21 cellular contexts compared by ENCODE assay signal in the genomic region with DNA sequence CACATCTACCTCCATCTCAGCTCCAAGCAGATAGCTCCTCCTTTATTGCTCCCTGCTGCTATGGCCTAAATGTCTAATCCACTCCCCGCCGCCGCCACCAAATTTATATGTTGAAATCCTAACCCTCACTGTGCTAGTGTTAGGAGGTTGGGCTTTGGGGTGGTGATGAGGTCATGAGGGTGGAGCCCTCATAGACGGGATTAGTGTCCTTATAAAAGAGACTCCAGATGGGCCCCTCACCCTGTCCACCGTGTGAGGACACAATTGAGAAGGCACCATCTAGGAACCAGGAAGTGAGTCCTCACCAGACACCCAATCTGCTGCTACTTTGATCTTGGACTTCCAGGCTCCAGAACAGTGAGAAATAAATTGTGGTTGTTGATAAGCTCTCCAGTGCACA. TPM values are rescaled to one million over a fixed set of nuclear protein-coding genes. Genes with fewer than 3 reads are reported as not detected.
DNase-seq lines count a peak whose midpoint lies in the region; ATAC-seq, FAIRE-seq and TF ChIP-seq lines count a peak whose summit lies in the region.
"Had no signal": no experiment of that assay in that cellular context is flagged by ENCODE, and none has a peak within 500 bp of the region (broad histone marks: within the 10 kb centered on the region; RNA-seq: fewer than 3 reads in every experiment).

No MANE protein-coding gene starts in this region.

- no peak overlapping the region for H2AFZ ChIP-seq in astrocyte (ENCODE audit: low read depth, low read length)

- H3K27me3 Mint-ChIP-seq in astrocyte (ENCODE audit: low read depth, unreplicated experiment), result peaks cover 4% of the 10 kb centered on the region
- H3K27me3 Mint-ChIP-seq in nephron (ENCODE audit: low read depth), result peaks cover 7% of the 10 kb centered on the region
- H3K27me3 Mint-ChIP-seq in CD4-positive, alpha-beta T cell, result no peaks in the 10 kb centered on the region
- no peaks in the 10 kb centered on the region for H3K27me3 Mint-ChIP-seq in CD8-positive, alpha-beta T cell (ENCODE audit: low read depth)
- H3K27me3 Mint-ChIP-seq: CD4-positive, alpha-beta memory T cell had no signal

- no peaks in the 10 kb centered on the region for H3K27me3 ChIP-seq in astrocyte (ENCODE audit: insufficient read depth, low read length)
- no peaks in the 10 kb centered on the region for H3K27me3 ChIP-seq in CD4-positive, alpha-beta T cell (ENCODE audit: control insufficient read depth, insufficient read depth, low read length)
- H3K27me3 ChIP-seq in CD8-positive, alpha-beta T cell (ENCODE audit: insufficient read depth, low read length), result no peaks in the 10 kb centered on the region

- H3K9me3 Mint-ChIP-seq in astrocyte (ENCODE audit: unreplicated experiment) (no peaks in the 10 kb centered on the region), nephron (peaks cover 6% of the 10 kb centered on the region)
- H3K9me3 Mint-ChIP-seq in CD4-positive, alpha-beta T cell, result no peaks in the 10 kb centered on the region
- no peaks in the 10 kb centered on the region for H3K9me3 Mint-ChIP-seq in CD8-positive, alpha-beta T cell
- H3K9me3 Mint-ChIP-seq: CD4-positive, alpha-beta memory T cell had no signal

- H3K79me2 ChIP-seq in astrocyte (ENCODE audit: insufficient read depth, low read length), result no peaks in the 10 kb centered on the region

- TF ChIP-seq POLR2A in A549 (IDR thresholded peaks at IDR 0.05; ENCODE audit: low read length), result no peak

- H3K4me2 ChIP-seq in A549, result no peak overlapping the region
- no peak overlapping the region for H3K4me2 ChIP-seq in astrocyte (ENCODE audit: low read length)

- peaks cover 15% of the 10 kb centered on the region for H3K4me1 Mint-ChIP-seq in astrocyte (ENCODE audit: low read depth, unreplicated experiment)
- H3K4me1 Mint-ChIP-seq in nephron, result peaks cover 22% of the 10 kb centered on the region
- peaks cover 50% of the 10 kb centered on the region for H3K4me1 Mint-ChIP-seq in CD4-positive, alpha-beta T cell (ENCODE audit: low read depth)
- peaks cover 47% of the 10 kb centered on the region for H3K4me1 Mint-ChIP-seq in CD8-positive, alpha-beta T cell (ENCODE audit: low read depth)

- no peak for TF ChIP-seq CTCF in A549 (IDR thresholded peaks at IDR 0.05)
- TF ChIP-seq CTCF in astrocyte (IDR thresholded peaks at IDR 0.05; ENCODE audit: insufficient read depth, low read depth, low read length), result no peak
- TF ChIP-seq CTCF in nephron (IDR thresholded peaks at IDR 0.05; ENCODE audit: unreplicated experiment in 3 of 3), result no peak
- no peak for TF ChIP-seq CTCF in CD4-positive, alpha-beta T cell (IDR thresholded peaks at IDR 0.05)
- no peak for TF ChIP-seq CTCF in CD8-positive, alpha-beta T cell (IDR thresholded peaks at IDR 0.05)

- in situ Hi-C loops in Caki2 (cut with HindIII; ENCODE audit: low pct_unique_long_range_greater_than_20kb, low sequenced_read_pairs), result no loop called here

- H3K27ac ChIP-seq in A549 (peak overlapping the region; percentile 49 to 95; a peak in 5 of 6 replicates), astrocyte (ENCODE audit: low read depth, low read length) (no peak overlapping the region)
- no peak overlapping the region for H3K27ac ChIP-seq in CD4-positive, alpha-beta T cell (ENCODE audit: low read depth, low read length)
- H3K27ac ChIP-seq in CD8-positive, alpha-beta T cell (ENCODE audit: low read depth, low read length), result no peak overlapping the region
- H3K27ac ChIP-seq: C4-2B had no signal

- no peak for ATAC-seq in A549
- no peak for ATAC-seq in CD4-positive, alpha-beta T cell (ENCODE audit: poor library complexity)
- no peak for ATAC-seq in CD8-positive, alpha-beta T cell
- ATAC-seq: GM12878 had no signal

- peak overlapping the region; percentile 41 for H3K27ac Mint-ChIP-seq in astrocyte (ENCODE audit: unreplicated experiment)
- H3K27ac Mint-ChIP-seq in nephron, result peak overlapping the region in 2 of 3 experiments; percentile 31
- no peak overlapping the region for H3K27ac Mint-ChIP-seq in CD4-positive, alpha-beta T cell
- H3K27ac Mint-ChIP-seq in CD8-positive, alpha-beta T cell, result no peak overlapping the region
- H3K27ac Mint-ChIP-seq: H9 had no signal

- POLR2A ChIA-PET in A549 (lab: Yijun Ruan, JAX), result no interaction called here
- POLR2A ChIA-PET in CD4-positive, alpha-beta T cell (lab: Charles Lee), result no interaction called here
- POLR2A ChIA-PET in CD8-positive, alpha-beta T cell (lab: Charles Lee), result interaction anchor here (1.3 kb wide), 1 partner anchor 13 kb away, joined by 3 read pairs; a partner anchor contains a TSS

- CTCF ChIA-PET in A549 (lab: Yijun Ruan, JAX), result interaction anchor here (0.7 to 2.3 kb wide), 8 partner anchors 10 to 206 kb away, joined by 3 to 10 read pairs (median 4); a partner anchor contains a TSS
- CTCF ChIA-PET in CD4-positive, alpha-beta T cell (lab: Charles Lee), result no interaction called here
- CTCF ChIA-PET in CD8-positive, alpha-beta T cell (lab: Charles Lee), result interaction anchor here (0.6 to 2.5 kb wide), 3 partner anchors 32 to 174 kb away, joined by 4 to 7 read pairs (median 6); no protein-coding TSS in a partner anchor

- H3K9me3 ChIP-seq in A549 (no peaks in the 10 kb centered on the region; the same call in 2 of the 3 replicates), astrocyte (ENCODE audit: insufficient read depth, low read depth, low read length) (no peaks in the 10 kb centered on the region)
- H3K9me3 ChIP-seq in CD4-positive, alpha-beta T cell (ENCODE audit: control insufficient read depth, low read length), result no peaks in the 10 kb centered on the region
- no peaks in the 10 kb centered on the region for H3K9me3 ChIP-seq in CD8-positive, alpha-beta T cell (ENCODE audit: low read length)

- H3K4me3 ChIP-seq in A549 (no peak overlapping the region), astrocyte (ENCODE audit: insufficient read depth, low read depth, low read length) (no peak overlapping the region)
- H3K4me3 ChIP-seq in CD8-positive, alpha-beta T cell (ENCODE audit: low read depth, low read length), result no peak overlapping the region
- H3K4me3 ChIP-seq: GM12878 had no signal

- H3K4me1 ChIP-seq in A549, result peaks cover 37% of the 10 kb centered on the region
- H3K4me1 ChIP-seq in astrocyte (ENCODE audit: insufficient read depth, low read length), result peaks cover 13% of the 10 kb centered on the region
- H3K4me1 ChIP-seq in CD8-positive, alpha-beta T cell (ENCODE audit: insufficient read depth, low read length), result peaks cover 42% of the 10 kb centered on the region

- no peaks in the 10 kb centered on the region for H4K20me1 ChIP-seq in astrocyte (ENCODE audit: insufficient read depth, low read length)

- intact Hi-C loops in CD4-positive, alpha-beta T cell (cut with DNase I, micrococcal nuclease), result no loop called here
- intact Hi-C loops in CD8-positive, alpha-beta T cell (cut with DNase I, micrococcal nuclease), result no loop called here

- H3K36me3 ChIP-seq in astrocyte (ENCODE audit: insufficient read depth, low read length), result no peaks in the 10 kb centered on the region
- H3K36me3 ChIP-seq in CD8-positive, alpha-beta T cell (ENCODE audit: insufficient read depth, low read length), result no peaks in the 10 kb centered on the region

- WGBS in A549 (ENCODE audit: missing lambda C conversion rate), result 90% methylated on average over 5 of the region's 5 CpGs

- no peaks in the 10 kb centered on the region for H3K36me3 Mint-ChIP-seq in astrocyte (ENCODE audit: low read depth, unreplicated experiment)
- peaks cover 6% of the 10 kb centered on the region for H3K36me3 Mint-ChIP-seq in nephron (ENCODE audit: low read depth)
- no peaks in the 10 kb centered on the region for H3K36me3 Mint-ChIP-seq in CD4-positive, alpha-beta T cell (ENCODE audit: low read depth)
- no peaks in the 10 kb centered on the region for H3K36me3 Mint-ChIP-seq in CD8-positive, alpha-beta T cell
- H3K36me3 Mint-ChIP-seq: CD4-positive, alpha-beta memory T cell had no signal

- FAIRE-seq in A549 (lab: Jason Lieb, UNC), result no peak
- no peak for FAIRE-seq in astrocyte (lab: Jason Lieb, UNC)
- FAIRE-seq: A204.1, GM12878, GM19239, H1 had no signal

- no peak for TF ChIP-seq EP300 in A549 (IDR thresholded peaks at IDR 0.05)

- DNase-seq in A549 (ENCODE audit: low read depth in 1 of 2, low spot score in 1 of 2) (no peak), Caki2 (ENCODE audit: low read depth) (peak; percentile 26), astrocyte (ENCODE audit: low read depth) (no peak)
- no peak for DNase-seq in activated CD4-positive, alpha-beta T cell treated with anti-CD3 and anti-CD28 coated beads for 1 hour
- DNase-seq in CD4-positive, alpha-beta T cell, result no peak
- DNase-seq in CD8-positive, alpha-beta T cell, result no peak
- DNase-seq: AML-193; CD4-positive, alpha-beta memory T cell; DMS 273 treated with DMSO at 0.1 percent for 48 hours; DMS53; DND-41; EL; H9; IMR-90; KBM-7 had no signal

- H3K4me3 Mint-ChIP-seq in astrocyte (ENCODE audit: unreplicated experiment), result no peak overlapping the region
- H3K4me3 Mint-ChIP-seq in nephron, result no peak overlapping the region
- H3K4me3 Mint-ChIP-seq in CD4-positive, alpha-beta T cell, result no peak overlapping the region
- H3K4me3 Mint-ChIP-seq in CD8-positive, alpha-beta T cell, result no peak overlapping the region
- H3K4me3 Mint-ChIP-seq: CD4-positive, alpha-beta memory T cell; H9 had no signal

- no peak for TF ChIP-seq RAD21 in A549 (conservative IDR thresholded peaks at IDR 0.05 in 1 of 2, IDR thresholded peaks at IDR 0.05 in 1 of 2)

- H3K9ac ChIP-seq in astrocyte (ENCODE audit: low read length), result no peak overlapping the region

TF ChIP-seq in A549, 52 proteins besides CTCF, POLR2A, EP300 and RAD21 (continues in another document):
- TF ChIP-seq CHD2 (IDR thresholded peaks at IDR 0.05; ENCODE audit: low read length, partially characterized antibody), result no peak
- TF ChIP-seq EHMT2 (IDR thresholded peaks at IDR 0.05; ENCODE audit: low read depth), result no peak

RNA-seq across cellular contexts. Expression of a gene that starts 13.6 kb away (rescaled TPM):
- polyA plus RNA-seq in A549 (2011; rRNA removed) (35.8 and 39.0 TPM in 2 replicates), A549 (2017; fragmentation: RNase III; extraction: RNeasy Plus Mini Kit Qiagen cat#74134 plus additional on column Dnase treatment) (25.4 to 30.2 TPM (median 28.3 TPM) in 3 replicates)
- 29.8 and 36.1 TPM in 2 replicates for polyA plus RNA-seq in A549 (2012; cell fraction: cytosol; rRNA removed)
- polyA plus RNA-seq in A549 (2012; cell fraction: nucleus; rRNA removed), result 25.3 and 31.9 TPM in 2 replicates
- polyA minus RNA-seq in A549 (2011; rRNA and poly(A)+ RNA removed), result 37.2 and 39.4 TPM in 2 replicates
- total RNA-seq in Caki2 (2014; rRNA removed; shearing (Covaris generic); ENCODE audit: low replicate concordance), result 78.4 and 80.6 TPM in 2 replicates
- 25.8 and 30.4 TPM in 2 replicates for total RNA-seq in astrocyte
- total RNA-seq in CD4-positive, alpha-beta T cell, result 10 to 100 TPM; 31.2 to 34.1 TPM
- total RNA-seq in CD8-positive, alpha-beta T cell, result 10 to 100 TPM; 29.2 to 30.9 TPM

Comparison
In these comparisons a context has a peak if more than half of its experiments do, and no peak if none do; other contexts are left out.
1. H3K27ac ChIP-seq: peak in A549 (2 of 2); none in astrocyte (single experiment), CD4-positive, alpha-beta T cell (single experiment) and CD8-positive, alpha-beta T cell (single experiment).
2. H3K27ac Mint-ChIP-seq: peak in astrocyte (single experiment) and nephron (2 of 3); none in CD4-positive, alpha-beta T cell (single experiment) and CD8-positive, alpha-beta T cell (single experiment).